ENCODE assay signal across 17 cellular contexts in the genomic region with DNA sequence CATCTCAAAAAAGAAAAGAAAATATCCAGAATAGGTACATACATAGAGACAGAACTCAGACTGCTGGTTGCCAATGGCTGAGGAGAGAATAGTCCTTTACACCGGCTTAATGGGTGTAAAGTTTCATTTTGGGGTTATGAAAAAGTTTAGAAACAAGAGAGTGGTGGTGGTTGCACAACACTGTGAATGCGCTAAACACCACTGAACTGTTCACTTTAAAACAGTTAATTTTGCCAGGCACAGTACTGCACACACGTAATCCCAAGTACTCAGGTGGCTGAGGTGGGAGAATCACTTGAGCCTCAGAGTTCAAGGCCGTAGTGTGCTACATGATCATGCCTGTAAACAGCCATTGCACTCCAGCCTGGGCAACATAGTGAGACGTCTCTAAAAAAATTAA. TPM values are rescaled to one million over a fixed set of nuclear protein-coding genes. Genes with fewer than 3 reads are reported as not detected.
A peak's percentile ranks its signal among the peaks of the same experiment; 100 is the strongest.
DNase-seq lines count a peak whose midpoint lies in the region; ATAC-seq and TF ChIP-seq lines count a peak whose summit lies in the region.
"Had no signal": no experiment of that assay in that cellular context is flagged by ENCODE, and none has a peak within 500 bp of the region (broad histone marks: within the 10 kb centered on the region; RNA-seq: fewer than 3 reads in every experiment).

No MANE protein-coding gene starts in this region.

- BruUV-seq in Caco-2 (replicated peaks; lab: Mats Ljungman, UMichigan) = no TSS peak

- ATAC-seq in naive B cell (ENCODE audit: low read depth in 2 of 2) = no peak

- H3K4me3 ChIP-seq in Caco-2 (ENCODE audit: low read depth, low read length) (no peak overlapping the region), endodermal cell (ENCODE audit: low read length) (no peak overlapping the region)

- no peak overlapping the region for H3K9ac ChIP-seq in endodermal cell (ENCODE audit: extremely low read depth, low read length, poor library complexity, severe bottlenecking)

- H3K4me1 Mint-ChIP-seq in Caco-2 (ENCODE audit: low read depth, unreplicated experiment) (peaks cover 22% of the 10 kb centered on the region), endodermal cell (peaks cover 9% of the 10 kb centered on the region), naive B cell (peaks cover 39 to 71% (median 50%) of the 10 kb centered on the region in 3 donors)

- H3K27ac Mint-ChIP-seq in Caco-2 (ENCODE audit: unreplicated experiment) (peak overlapping the region; percentile 23), endodermal cell (peak overlapping the region; percentile 44), naive B cell (peak overlapping the region in 4 of 6 donors; percentile 47 to 79 (median 55))

- no peaks in the 10 kb centered on the region for H3K27me3 Mint-ChIP-seq in Caco-2 (ENCODE audit: insufficient read depth, unreplicated experiment)
- no peaks in the 10 kb centered on the region for H3K27me3 Mint-ChIP-seq in endodermal cell (ENCODE audit: insufficient read depth)
- no peaks in the 10 kb centered on the region for H3K27me3 Mint-ChIP-seq in naive B cell

- TF ChIP-seq CTCF in Caco-2 (IDR thresholded peaks at IDR 0.05; ENCODE audit: insufficient read depth in 1 of 2, low read depth in 1 of 2, low read length in 1 of 2, severe bottlenecking in 1 of 2, unreplicated experiment in 1 of 2) (no peak), endodermal cell (conservative IDR thresholded peaks at IDR 0.05) (no peak)

- POLR2A ChIA-PET in Caco-2 (lab: Charles Lee) = no interaction called here

- H3K27me3 ChIP-seq in Caco-2 (replicated peaks; ENCODE audit: control insufficient read depth, insufficient read depth, low read length) = no peaks in the 10 kb centered on the region
- no peaks in the 10 kb centered on the region for H3K27me3 ChIP-seq in endodermal cell (ENCODE audit: control insufficient read depth, insufficient read depth, low read length, poor library complexity, severe bottlenecking)

- intact Hi-C loops in Caco-2 (cut with micrococcal nuclease; ENCODE audit: unreplicated experiment) = no loop called here

- DNase-seq in Caco-2 (no peak), MV-4-11 (lab: John Stamatoyannopoulos, UW) (peak; percentile 63), endodermal cell (no peak), naive B cell (no peak), NCI-H446 (lab: John Stamatoyannopoulos, UW) (no peak), hippocampal formation (lab: John Stamatoyannopoulos, UW) (no peak), cerebellar cortex (ENCODE audit: low spot score) (no peak)
- DNase-seq in effector CD4-positive, alpha-beta T cell = no peak
- DNase-seq: C1 segment of cervical spinal cord, DMS153, H7, NCI-H1092 treated with DMSO at 0.1 percent for 48 hours, NCI-H1694 treated with DMSO at 0.1 percent for 48 hours, NCI-H2171 treated with DMSO at 0.1 percent for 48 hours, NCI-H510A treated with DMSO at 0.1 percent for 48 hours, OCI-M1, RPMI8226 had no signal

- H3K4me1 ChIP-seq in Caco-2 (peaks cover 2% of the 10 kb centered on the region), endodermal cell (ENCODE audit: control insufficient read depth, insufficient read depth, low read length) (no peaks in the 10 kb centered on the region)

- H3K27ac ChIP-seq in endodermal cell (ENCODE audit: low read depth, low read length) = no peak overlapping the region

- CTCF ChIA-PET in Caco-2 (lab: Charles Lee) = no interaction called here

- H3K9me3 Mint-ChIP-seq in Caco-2 (ENCODE audit: unreplicated experiment) = no peaks in the 10 kb centered on the region
- no peaks in the 10 kb centered on the region for H3K9me3 Mint-ChIP-seq in endodermal cell
- no peaks in the 10 kb centered on the region for H3K9me3 Mint-ChIP-seq in naive B cell

- H3K36me3 Mint-ChIP-seq in Caco-2 (ENCODE audit: insufficient read depth, unreplicated experiment) (peaks cover 15% of the 10 kb centered on the region), endodermal cell (ENCODE audit: low read depth) (peaks cover 20% of the 10 kb centered on the region), naive B cell (peaks cover 0 to 4% of the 10 kb centered on the region in 2 donors)

- H3K4me3 Mint-ChIP-seq in Caco-2 (ENCODE audit: unreplicated experiment) (no peak overlapping the region), endodermal cell (no peak overlapping the region), naive B cell (peak overlapping the region in 1 of 8 donors; percentile 64)

- no peaks in the 10 kb centered on the region for H3K36me3 ChIP-seq in Caco-2 (ENCODE audit: control insufficient read depth, insufficient read depth, low read length)
- peaks cover 5% of the 10 kb centered on the region for H3K36me3 ChIP-seq in endodermal cell (ENCODE audit: control insufficient read depth, insufficient read depth, low read length)

- WGBS in endodermal cell (ENCODE audit: insufficient coverage in 1 of 2, insufficient read length in 1 of 2), 2 experiments = 93 to 95% methylated on average over 3 to 4 of the region's 5 CpGs

- no peaks in the 10 kb centered on the region for H3K9me3 ChIP-seq in Caco-2
- H3K9me3 ChIP-seq in endodermal cell (ENCODE audit: control insufficient read depth, low read length) = no peaks in the 10 kb centered on the region

RNA-seq across cellular contexts. Expression of gene ILRUN, which starts 7.6 kb away (rescaled TPM):
- total RNA-seq in Caco-2 (2022) (92.1 and 95.9 TPM in 2 replicates), endodermal cell (10 to 100 TPM; 73.0 to 90.5 TPM)
- 38.0 TPM for polyA plus RNA-seq in endodermal cell (2013, experiment 1 of 2)
- 36.6 TPM for polyA plus RNA-seq in endodermal cell (2013, experiment 2 of 2)
- polyA plus RNA-seq in naive B cell (ENCODE audit: low read depth in 6 of 6) = 10 to 100 TPM; 23.8 to 33.2 (median 27.3) TPM
